Comparison of ENCODE assay signal across 16 cellular contexts in genomic region chr3:173009410-173009809, GRCh38.
"Had no signal": no experiment of that assay in that cellular context is flagged by ENCODE, and none has a peak within 500 bp of the region (broad histone marks: within the 10 kb centered on the region; RNA-seq: fewer than 3 reads in every experiment).

No MANE protein-coding gene starts in this region.

- H3K4me1 Mint-ChIP-seq: activated CD4-positive, alpha-beta T cell treated with anti-CD3 and anti-CD28 coated beads, Interleukin-2, amount 10 ng/mL, durations not matched to agents 7 days and 5 days; activated naive CD4-positive, alpha-beta T cell treated with anti-CD3 and anti-CD28 coated beads, Interleukin-2, amount 10 ng/mL, durations not matched to agents 7 days and 5 days; nephron progenitor cell had no signal

- H3K4me1 ChIP-seq: colonic mucosa, foreskin keratinocyte, stomach had no signal

- H3K4me3 Mint-ChIP-seq: activated CD4-positive, alpha-beta T cell treated with anti-CD3 and anti-CD28 coated beads, Interleukin-2, amount 10 ng/mL, durations not matched to agents 7 days and 5 days; activated naive CD4-positive, alpha-beta T cell treated with anti-CD3 and anti-CD28 coated beads, Interleukin-2, amount 10 ng/mL, durations not matched to agents 7 days and 5 days; nephron progenitor cell had no signal

- H3K27ac Mint-ChIP-seq: activated CD4-positive, alpha-beta T cell treated with anti-CD3 and anti-CD28 coated beads, Interleukin-2, amount 10 ng/mL, durations not matched to agents 7 days and 5 days; activated naive CD4-positive, alpha-beta T cell treated with anti-CD3 and anti-CD28 coated beads, Interleukin-2, amount 10 ng/mL, durations not matched to agents 7 days and 5 days; nephron progenitor cell had no signal

- H3K36me3 ChIP-seq: cardiac muscle cell, colonic mucosa, ovary, stomach, thoracic aorta had no signal

- H3K9me3 Mint-ChIP-seq: activated CD4-positive, alpha-beta T cell treated with anti-CD3 and anti-CD28 coated beads, Interleukin-2, amount 10 ng/mL, durations not matched to agents 7 days and 5 days; nephron progenitor cell had no signal

- H3K9me3 ChIP-seq: colonic mucosa, ovary, stomach, thoracic aorta had no signal

- H3K27ac ChIP-seq: cardiac muscle cell, colonic mucosa, foreskin keratinocyte, ovary, stomach, thoracic aorta had no signal

- ATAC-seq: foreskin keratinocyte, left lobe of liver had no signal

- H3K36me3 Mint-ChIP-seq: activated naive CD4-positive, alpha-beta T cell treated with anti-CD3 and anti-CD28 coated beads, Interleukin-2, amount 10 ng/mL, durations not matched to agents 7 days and 5 days had no signal

- DNase-seq: activated CD4-positive, alpha-beta T cell treated with anti-CD3 and anti-CD28 coated beads, Interleukin-2, amount 10 ng/mL, durations not matched to agents 7 days and 5 days; activated CD4-positive, CD25-positive, alpha-beta regulatory T cell; activated CD8-positive, alpha-beta memory T cell treated with anti-CD3 and anti-CD28 coated beads for 24 hours; activated naive CD4-positive, alpha-beta T cell treated with anti-CD3 and anti-CD28 coated beads, Interleukin-2, amount 10 ng/mL, durations not matched to agents 7 days and 5 days; colonic mucosa; foreskin keratinocyte; head of caudate nucleus; islet precursor cell; nephron progenitor cell; ovary; stimulated activated CD4-positive, alpha-beta T cell treated with anti-CD3 and anti-CD28 coated beads, Interleukin-2, amount 100 ng/mL, for 48 hours; stimulated activated CD8-positive, alpha-beta memory T cell treated with anti-CD3 and anti-CD28 coated beads, Interleukin-4, amount 100 ng/mL, for 48 hours; stomach had no signal

- H3K4me3 ChIP-seq: cardiac muscle cell, colonic mucosa, ovary, stomach, thoracic aorta had no signal

- H3K27me3 Mint-ChIP-seq: activated CD4-positive, alpha-beta T cell treated with anti-CD3 and anti-CD28 coated beads, Interleukin-2, amount 10 ng/mL, durations not matched to agents 7 days and 5 days; activated naive CD4-positive, alpha-beta T cell treated with anti-CD3 and anti-CD28 coated beads, Interleukin-2, amount 10 ng/mL, durations not matched to agents 7 days and 5 days had no signal

- H3K27me3 ChIP-seq: cardiac muscle cell, colonic mucosa, foreskin keratinocyte, ovary, stomach had no signal
